Comparison of ENCODE assay signal across 32 cellular contexts in the genomic region with DNA sequence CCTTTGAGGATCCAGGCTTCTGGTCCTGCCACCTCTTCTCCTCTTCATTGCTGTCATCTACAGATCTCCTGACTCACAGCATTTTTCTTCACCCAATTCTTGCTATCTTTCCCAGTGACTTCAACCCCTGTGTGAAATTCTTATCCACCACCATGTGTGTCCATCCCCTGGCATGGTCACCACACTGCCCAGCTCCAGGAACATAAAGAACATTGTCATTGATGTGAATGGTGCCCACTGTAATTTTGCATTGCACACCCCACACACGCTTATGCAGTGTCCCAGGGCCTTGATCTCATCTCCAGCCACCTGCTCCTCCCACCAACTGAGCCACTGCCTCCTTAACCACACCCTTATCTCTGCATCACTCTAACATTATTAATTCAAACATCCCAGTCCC.
"Had no signal": no experiment of that assay in that cellular context is flagged by ENCODE, and none has a peak within 500 bp of the region (broad histone marks: within the 10 kb centered on the region; RNA-seq: fewer than 3 reads in every experiment).

No MANE protein-coding gene starts in this region.

- DNase-seq: activated effector memory CD4-positive, alpha-beta T cell treated with anti-CD3 and anti-CD28 coated beads, Interleukin-2, amount 50 U/mL, for 16 hours; activated effector memory CD4-positive, alpha-beta T cell treated with Interleukin-2 at 50 U/mL for 16 hours; activated gamma-delta T cell; activated gamma-delta T cell treated with Interleukin-2 at 50 U/mL for 16 hours; activated naive CD4-positive, alpha-beta T cell; activated naive CD4-positive, alpha-beta T cell treated with anti-CD3 and anti-CD28 coated beads for 36 hours; activated naive CD4-positive, alpha-beta T cell treated with anti-CD3 and anti-CD28 coated beads, Interleukin-2, amount 10 ng/mL, durations not matched to agents 7 days and 5 days; activated naive CD4-positive, alpha-beta T cell treated with anti-CD3 and anti-CD28 coated beads, Interleukin-2, amount 50 U/mL, for 16 hours; activated naive CD4-positive, alpha-beta T cell treated with Interleukin-2 at 50 U/mL for 16 hours; activated naive CD8-positive, alpha-beta T cell treated with anti-CD3 and anti-CD28 coated beads for 36 hours; activated naive CD8-positive, alpha-beta T cell treated with anti-CD3 and anti-CD28 coated beads, Interleukin-2, amount 10 ng/mL, durations not matched to agents 7 days and 5 days; activated naive CD8-positive, alpha-beta T cell treated with anti-CD3 and anti-CD28 coated beads, Interleukin-2, amount 50 U/mL, for 24 hours; activated T-cell treated with anti-CD3 and anti-CD28 coated beads, Interleukin-2, amount 50 U/mL, for 1 hour; activated T-cell treated with anti-CD3 and anti-CD28 coated beads, Interleukin-2, amount 50 U/mL, for 24 hours; activated T-cell treated with anti-CD3 and anti-CD28 coated beads, Interleukin-2, amount 50 U/mL, for 4 hours; activated T-cell treated with anti-CD3 and anti-CD28 coated beads, Interleukin-2, amount 50 U/mL, for 48 hours; activated T-cell treated with anti-CD3 and anti-CD28 coated beads, Interleukin-2, amount 50 U/mL, for 72 hours; amniotic stem cell; amygdala; anterior cingulate cortex; aorta; body of pancreas; brain microvascular endothelial cell; caudate nucleus; central memory CD4-positive, alpha-beta T cell; cerebellar nuclear complex had no signal

- H3K4me1 ChIP-seq: adrenal gland, breast epithelium had no signal

- H3K9me3 ChIP-seq: adrenal gland, body of pancreas had no signal

- H3K4me3 ChIP-seq: adrenal gland, ascending aorta, body of pancreas, breast epithelium, cardiac muscle cell had no signal

- ATAC-seq: activated naive CD4-positive, alpha-beta T cell treated with anti-CD3 and anti-CD28 coated beads, Interleukin-2, amount 50 U/mL, for 72 hours; activated naive CD8-positive, alpha-beta T cell treated with anti-CD3 and anti-CD28 coated beads, Interleukin-2, amount 50 U/mL, for 24 hours; activated T-cell treated with anti-CD3 and anti-CD28 coated beads, Interleukin-2, amount 50 U/mL, for 4 hours; activated T-cell treated with anti-CD3 and anti-CD28 coated beads, Interleukin-2, amount 50 U/mL, for 72 hours; activated T-helper 17 cell treated with anti-CD3 and anti-CD28 coated beads, Interleukin-2, amount 50 U/mL, for 72 hours; body of pancreas had no signal

- H3K36me3 ChIP-seq: adrenal gland, ascending aorta, brain microvascular endothelial cell, breast epithelium, cardiac muscle cell had no signal

- H3K27me3 ChIP-seq: adrenal gland, ascending aorta, body of pancreas, brain microvascular endothelial cell, breast epithelium, cardiac muscle cell had no signal

- H3K27ac ChIP-seq: adrenal gland, ascending aorta, body of pancreas, brain microvascular endothelial cell, breast epithelium, cardiac muscle cell had no signal
